In genomic region chr2:28623582-28624405, GRCh38 we compare ENCODE assay signal across 12 cellular contexts.
A peak's percentile ranks its signal among the peaks of the same experiment; 100 is the strongest.
DNase-seq lines count a peak whose midpoint lies in the region; ATAC-seq and TF ChIP-seq lines count a peak whose summit lies in the region.
"Had no signal": no experiment of that assay in that cellular context is flagged by ENCODE, and none has a peak within 500 bp of the region (broad histone marks: within the 10 kb centered on the region; RNA-seq: fewer than 3 reads in every experiment).

No MANE protein-coding gene starts in this region.

- CTCF ChIA-PET in CD8-positive, alpha-beta memory T cell (lab: Charles Lee): interaction anchor here (1.0 to 6.7 kb wide), 4 partner anchors 30 to 128 kb away, joined by 3 to 50 read pairs (median 10); partner anchors contain the start of gene PPP1CB
- CTCF ChIA-PET in activated CD4-positive, alpha-beta memory T cell treated with anti-CD3 and anti-CD28 coated beads, Interleukin-2, amount 10 ng/mL, durations not matched to agents 7 days and 5 days (lab: Charles Lee): interaction anchor here (0.6 to 3.2 kb wide), 7 partner anchors 10 to 197 kb away, joined by 3 to 25 read pairs (median 5); no protein-coding TSS in a partner anchor

- peaks cover 0 to 3% (median 0%) of the 10 kb centered on the region in 5 donors for H3K9me3 Mint-ChIP-seq in CD8-positive, alpha-beta memory T cell
- H3K9me3 Mint-ChIP-seq in activated CD4-positive, alpha-beta memory T cell treated with anti-CD3 and anti-CD28 coated beads, Interleukin-2, amount 10 ng/mL, durations not matched to agents 7 days and 5 days: peaks cover 5% of the 10 kb centered on the region

- H3K4me3 ChIP-seq in CD8-positive, alpha-beta memory T cell (ENCODE audit: low read length): no peak overlapping the region
- no peak overlapping the region for H3K4me3 ChIP-seq in hepatocyte
- no peak overlapping the region for H3K4me3 ChIP-seq in gastrocnemius medialis

- H3K27ac ChIP-seq in CD8-positive, alpha-beta memory T cell (ENCODE audit: low read depth, low read length): no peak overlapping the region
- H3K27ac ChIP-seq in hepatocyte (peak overlapping the region; percentile 96), gastrocnemius medialis (peak overlapping the region; percentile 88 to 93 (median 91))

- no peaks in the 10 kb centered on the region for H4K20me1 ChIP-seq in hepatocyte (ENCODE audit: insufficient read depth, poor library complexity, severe bottlenecking)

- peaks cover 80% of the 10 kb centered on the region for H3K4me1 ChIP-seq in CD8-positive, alpha-beta memory T cell (ENCODE audit: insufficient read depth, low read length)
- H3K4me1 ChIP-seq in hepatocyte (ENCODE audit: insufficient read depth) (peaks cover 49% of the 10 kb centered on the region), gastrocnemius medialis (peaks cover 65 to 70% of the 10 kb centered on the region in 2 donors)

- peaks cover 0 to 4% (median 2%) of the 10 kb centered on the region in 3 donors for H3K36me3 Mint-ChIP-seq in CD8-positive, alpha-beta memory T cell
- H3K36me3 Mint-ChIP-seq in activated CD4-positive, alpha-beta memory T cell treated with anti-CD3 and anti-CD28 coated beads, Interleukin-2, amount 10 ng/mL, durations not matched to agents 7 days and 5 days (ENCODE audit: low read depth): peaks cover 12% of the 10 kb centered on the region

- H3K27me3 Mint-ChIP-seq in CD8-positive, alpha-beta memory T cell: no peaks in the 10 kb centered on the region
- H3K27me3 Mint-ChIP-seq in activated CD4-positive, alpha-beta memory T cell treated with anti-CD3 and anti-CD28 coated beads, Interleukin-2, amount 10 ng/mL, durations not matched to agents 7 days and 5 days: no peaks in the 10 kb centered on the region

- H3K9me2 ChIP-seq in hepatocyte (replicated peaks; ENCODE audit: insufficient read depth): no peaks in the 10 kb centered on the region

- in situ Hi-C loops in gastrocnemius medialis (cut with MboI; ENCODE audit: low sequenced_read_pairs in 4 of 4): no loop called here

- no peaks in the 10 kb centered on the region for H3K27me3 ChIP-seq in CD8-positive, alpha-beta memory T cell (ENCODE audit: insufficient read depth, low read length, poor library complexity, severe bottlenecking)
- H3K27me3 ChIP-seq in hepatocyte (no peaks in the 10 kb centered on the region), gastrocnemius medialis (no peaks in the 10 kb centered on the region)

- H3K4me3 Mint-ChIP-seq in CD8-positive, alpha-beta memory T cell: peak overlapping the region in 4 of 7 donors; percentile 19 to 67 (median 56)
- no peak overlapping the region for H3K4me3 Mint-ChIP-seq in activated CD4-positive, alpha-beta memory T cell treated with anti-CD3 and anti-CD28 coated beads, Interleukin-2, amount 10 ng/mL, durations not matched to agents 7 days and 5 days

- no peak for ATAC-seq in gastrocnemius medialis
- no peak for ATAC-seq in HG03439 (IDR thresholded peaks at IDR 0.05; ENCODE audit: unreplicated experiment)
- ATAC-seq in GM21786 (IDR thresholded peaks at IDR 0.05; ENCODE audit: unreplicated experiment): no peak
- no peak for ATAC-seq in HG02798 (IDR thresholded peaks at IDR 0.05; ENCODE audit: poor library complexity, unreplicated experiment)

- no peak for TF ChIP-seq POLR2A in gastrocnemius medialis (IDR thresholded peaks at IDR 0.05)

- intact Hi-C loops in gastrocnemius medialis (cut with DNase I; ENCODE audit: low total_unique reads): loop anchor here (5.0 kb wide), 1 partner anchor 129 kb away; the partner anchor contains the start of gene PPP1CB

- H2AFZ ChIP-seq in hepatocyte: no peak overlapping the region

- no peaks in the 10 kb centered on the region for H3K9me3 ChIP-seq in CD8-positive, alpha-beta memory T cell (ENCODE audit: low read length)
- H3K9me3 ChIP-seq in hepatocyte (ENCODE audit: low read depth) (no peaks in the 10 kb centered on the region), gastrocnemius medialis (no peaks in the 10 kb centered on the region)

- peak in 2 of 5 donors; percentile 13 to 23 for DNase-seq in CD8-positive, alpha-beta memory T cell
- DNase-seq in activated CD4-positive, alpha-beta memory T cell treated with anti-CD3 and anti-CD28 coated beads, Interleukin-2, amount 10 ng/mL, durations not matched to agents 7 days and 5 days: no peak
- no peak for DNase-seq in hepatocyte (ENCODE audit: low spot score)
- DNase-seq in gastrocnemius medialis: no peak
- no peak for DNase-seq in SHP77 treated with DMSO at 0.1 percent for 48 hours (lab: John Stamatoyannopoulos, UW)
- DNase-seq: activated CD4-positive, alpha-beta T cell treated with anti-CD3 and anti-CD28 coated beads, Interleukin-2, amount 50 U/mL, for 4 hours; COR-L47; islet precursor cell; NCI-H2171 had no signal

- H3K36me3 ChIP-seq in CD8-positive, alpha-beta memory T cell (ENCODE audit: insufficient read depth, low read length): no peaks in the 10 kb centered on the region
- no peaks in the 10 kb centered on the region for H3K36me3 ChIP-seq in hepatocyte (replicated peaks; ENCODE audit: insufficient read depth, low read depth)
- no peaks in the 10 kb centered on the region for H3K36me3 ChIP-seq in gastrocnemius medialis

- H3K27ac Mint-ChIP-seq in CD8-positive, alpha-beta memory T cell: peak overlapping the region; percentile 90 to 100 (median 99)
- peak overlapping the region; percentile 92 for H3K27ac Mint-ChIP-seq in activated CD4-positive, alpha-beta memory T cell treated with anti-CD3 and anti-CD28 coated beads, Interleukin-2, amount 10 ng/mL, durations not matched to agents 7 days and 5 days

- TF ChIP-seq CTCF in hepatocyte (IDR thresholded peaks at IDR 0.05; ENCODE audit: poor library complexity): no peak
- TF ChIP-seq CTCF in gastrocnemius medialis (IDR thresholded peaks at IDR 0.05 in 4 of 5, conservative IDR thresholded peaks at IDR 0.05 in 1 of 5): no peak

- H3K4me1 Mint-ChIP-seq in CD8-positive, alpha-beta memory T cell: peaks cover 69 to 90% (median 75%) of the 10 kb centered on the region in 3 donors
- peaks cover 89% of the 10 kb centered on the region for H3K4me1 Mint-ChIP-seq in activated CD4-positive, alpha-beta memory T cell treated with anti-CD3 and anti-CD28 coated beads, Interleukin-2, amount 10 ng/mL, durations not matched to agents 7 days and 5 days

- no peaks in the 10 kb centered on the region for H3K79me2 ChIP-seq in hepatocyte

- H3K4me2 ChIP-seq in hepatocyte: no peak overlapping the region

- 90% methylated on average over 12 of the region's 12 CpGs for WGBS in hepatocyte (ENCODE audit: low lambda C conversion rate, missing lambda C conversion rate)

- POLR2A ChIA-PET in CD8-positive, alpha-beta memory T cell (lab: Charles Lee): interaction anchor here (1.2 kb wide), 1 partner anchor 8 kb away, joined by 3 read pairs; no protein-coding TSS in a partner anchor
- POLR2A ChIA-PET in activated CD4-positive, alpha-beta memory T cell treated with anti-CD3 and anti-CD28 coated beads, Interleukin-2, amount 10 ng/mL, durations not matched to agents 7 days and 5 days (lab: Charles Lee): interaction anchor here (1.2 to 5.5 kb wide), 6 partner anchors 10 to 246 kb away, joined by 4 to 54 read pairs (median 6); partner anchors contain the start of genes PPP1CB and TRMT61B
